Comparison of ENCODE assay signal across 8 cellular contexts in the genomic region with DNA sequence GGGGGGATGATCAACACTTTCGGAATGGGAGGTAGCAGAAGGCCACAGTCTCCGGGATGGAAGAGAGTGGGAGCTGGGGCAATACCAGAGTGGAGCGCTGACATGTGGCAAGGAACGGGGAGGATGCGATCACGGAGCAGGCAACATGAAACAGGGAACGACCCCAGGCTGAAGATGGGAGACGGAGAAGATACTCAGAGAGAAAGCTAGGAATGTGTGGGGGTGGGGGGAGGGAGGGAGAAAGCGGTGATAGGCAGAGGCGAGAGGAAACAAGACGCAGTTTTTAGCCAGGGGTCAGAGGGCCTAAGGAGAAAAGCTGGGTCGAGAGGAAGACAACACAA. TPM values are rescaled to one million over a fixed set of nuclear protein-coding genes. Genes with fewer than 3 reads are reported as not detected.
DNase-seq lines count a peak whose midpoint lies in the region; ATAC-seq and TF ChIP-seq lines count a peak whose summit lies in the region.

No MANE protein-coding gene starts in this region.

- no peaks in the 10 kb centered on the region for H3K9me2 ChIP-seq in SU-DHL-6 (replicated peaks; ENCODE audit: insufficient read depth, low read length)

- 0 to 1% methylated on average over 12 of the region's 12 CpGs for WGBS in sigmoid colon, 2 donors

- H3K27ac ChIP-seq in SU-DHL-6 (ENCODE audit: low read depth, low read length) = peak overlapping the region; percentile 60
- H3K27ac ChIP-seq in sigmoid colon = peak overlapping the region; percentile 77 to 90 (median 88)

- CTCF ChIA-PET in Caco-2 (lab: Charles Lee) = interaction anchor here (1.1 kb wide), 1 partner anchor 53 kb away, joined by 3 read pairs; no protein-coding TSS in a partner anchor

- peak overlapping the region; percentile 78 for H3K4me2 ChIP-seq in SU-DHL-6 (ENCODE audit: low read depth, low read length, poor library complexity, severe bottlenecking)

- H3K4me3 Mint-ChIP-seq in Caco-2 (ENCODE audit: unreplicated experiment) = no peak overlapping the region

- no peak for ATAC-seq in GM18867 (IDR thresholded peaks at IDR 0.05; ENCODE audit: unreplicated experiment)

- TF ChIP-seq CTCF in Caco-2 (IDR thresholded peaks at IDR 0.05; ENCODE audit: insufficient read depth in 1 of 2, low read depth in 1 of 2, low read length in 1 of 2, severe bottlenecking in 1 of 2, unreplicated experiment in 1 of 2) = no peak
- no peak for TF ChIP-seq CTCF in SU-DHL-6 (IDR thresholded peaks at IDR 0.05; ENCODE audit: insufficient read depth, low read length, poor library complexity, severe bottlenecking)
- TF ChIP-seq CTCF in sigmoid colon (IDR thresholded peaks at IDR 0.05) = no peak

- peaks cover 6% of the 10 kb centered on the region for H3K4me1 Mint-ChIP-seq in Caco-2 (ENCODE audit: low read depth, unreplicated experiment)

- peaks cover 7% of the 10 kb centered on the region for H3K4me1 ChIP-seq in Caco-2
- peaks cover 0 to 35% (median 29%) of the 10 kb centered on the region in 4 donors for H3K4me1 ChIP-seq in sigmoid colon

- TF ChIP-seq EP300 in sigmoid colon (IDR thresholded peaks at IDR 0.05) = no peak

- peaks cover 55% of the 10 kb centered on the region for H3K79me2 ChIP-seq in SU-DHL-6 (ENCODE audit: insufficient read depth, low read length)

- H4K20me1 ChIP-seq in SU-DHL-6 (ENCODE audit: low read depth, low read length) = no peaks in the 10 kb centered on the region

- peak in 1 of 2 experiments; percentile 6 for DNase-seq in Caco-2
- DNase-seq in HCEC 1CT = peak; percentile 36
- DNase-seq in head of caudate nucleus = peak in 23 of 42 donors; percentile 6 to 50 (median 24)
- no peak for DNase-seq in sigmoid colon
- no peak for DNase-seq in amniotic stem cell (lab: John Stamatoyannopoulos, UW)
- DNase-seq in NCI-H1930 (lab: John Stamatoyannopoulos, UW) = no peak

- H3K36me3 ChIP-seq in Caco-2 (ENCODE audit: control insufficient read depth, insufficient read depth, low read length) = no peaks in the 10 kb centered on the region; the same call in 1 of the 2 replicates
- H3K36me3 ChIP-seq in SU-DHL-6 (ENCODE audit: low read length) = peaks cover 28% of the 10 kb centered on the region
- H3K36me3 ChIP-seq in sigmoid colon = peaks cover 0 to 10% (median 3%) of the 10 kb centered on the region in 4 donors

- H3K27me3 ChIP-seq in Caco-2 (replicated peaks; ENCODE audit: control insufficient read depth, insufficient read depth, low read length) (no peaks in the 10 kb centered on the region), SU-DHL-6 (ENCODE audit: low read length) (no peaks in the 10 kb centered on the region), sigmoid colon (no peaks in the 10 kb centered on the region)

- POLR2A ChIA-PET in Caco-2 (lab: Charles Lee) = interaction anchor here (1.0 to 1.1 kb wide), 3 partner anchors 9 to 53 kb away, joined by 3 to 6 read pairs (median 6); no protein-coding TSS in a partner anchor

- H3K36me3 Mint-ChIP-seq in Caco-2 (ENCODE audit: insufficient read depth, unreplicated experiment) = peaks cover 5% of the 10 kb centered on the region

- H3K9ac ChIP-seq in SU-DHL-6 (ENCODE audit: low read length) = peak overlapping the region; percentile 97

- H2AFZ ChIP-seq in SU-DHL-6 (ENCODE audit: low read depth, low read length, severe bottlenecking) = peak overlapping the region; percentile 78

- no peak for TF ChIP-seq POLR2A in sigmoid colon (IDR thresholded peaks at IDR 0.05)

- H3F3A ChIP-seq in SU-DHL-6 (ENCODE audit: insufficient read depth) = no peaks in the 10 kb centered on the region

- BruUV-seq in Caco-2 (replicated peaks; lab: Mats Ljungman, UMichigan) = no TSS peak

- no peak overlapping the region for H3K27ac Mint-ChIP-seq in Caco-2 (ENCODE audit: unreplicated experiment)

- peaks cover 8% of the 10 kb centered on the region for H3K27me3 Mint-ChIP-seq in Caco-2 (ENCODE audit: insufficient read depth, unreplicated experiment)

- intact Hi-C loops in Caco-2 (cut with micrococcal nuclease; ENCODE audit: unreplicated experiment) = loop anchor here (1.0 to 5.0 kb wide), 2 partner anchors 53 to 421 kb away; partner anchors contain the start of gene C1orf115
- intact Hi-C loops in head of caudate nucleus (cut with DNase I) = no loop called here
- intact Hi-C loops in sigmoid colon (cut with DNase I) = loop anchor here (5.0 kb wide), 1 partner anchor 256 kb away; the partner anchor contains the start of gene MARK1

- no peaks in the 10 kb centered on the region for H3K9me3 Mint-ChIP-seq in Caco-2 (ENCODE audit: unreplicated experiment)

- no peaks in the 10 kb centered on the region for H3K9me3 ChIP-seq in Caco-2
- H3K9me3 ChIP-seq in SU-DHL-6 (ENCODE audit: insufficient read depth, low read length) = no peaks in the 10 kb centered on the region
- no peaks in the 10 kb centered on the region for H3K9me3 ChIP-seq in sigmoid colon

- H3K4me3 ChIP-seq in Caco-2 (ENCODE audit: low read depth, low read length) = peak overlapping the region; percentile 89
- H3K4me3 ChIP-seq in SU-DHL-6 (ENCODE audit: insufficient read depth, low read length, poor library complexity, severe bottlenecking) = peak overlapping the region; percentile 93
- peak overlapping the region; percentile 60 to 97 (median 90) for H3K4me3 ChIP-seq in sigmoid colon

RNA-seq across cellular contexts. Expression of gene RAB3GAP2, which starts 0.6 kb away (rescaled TPM):
- total RNA-seq in Caco-2 (2022) = 41.1 and 47.0 TPM in 2 replicates
- 10 to 100 TPM; 22.7 to 31.6 (median 25.6) TPM for total RNA-seq in sigmoid colon
- 10 to 100 TPM in 1 of 3 donors, 1 to 10 TPM in 2; 3.0 to 10.2 (median 4.2) TPM for polyA plus RNA-seq in sigmoid colon

Comparison
In these comparisons a context has a peak if more than half of its experiments do, and no peak if none do; other contexts are left out.
1. DNase-seq: peak in HCEC 1CT (single experiment) and head of caudate nucleus (23 of 42); none in sigmoid colon (single experiment), amniotic stem cell (single experiment) and NCI-H1930 (0 of 2).
2. Peak in every context shown above with its lines, with median percentiles within 50 percentile points of each other: H3K4me3 ChIP-seq.